ENCODE assay signal across 8 cellular contexts in the genomic region with DNA sequence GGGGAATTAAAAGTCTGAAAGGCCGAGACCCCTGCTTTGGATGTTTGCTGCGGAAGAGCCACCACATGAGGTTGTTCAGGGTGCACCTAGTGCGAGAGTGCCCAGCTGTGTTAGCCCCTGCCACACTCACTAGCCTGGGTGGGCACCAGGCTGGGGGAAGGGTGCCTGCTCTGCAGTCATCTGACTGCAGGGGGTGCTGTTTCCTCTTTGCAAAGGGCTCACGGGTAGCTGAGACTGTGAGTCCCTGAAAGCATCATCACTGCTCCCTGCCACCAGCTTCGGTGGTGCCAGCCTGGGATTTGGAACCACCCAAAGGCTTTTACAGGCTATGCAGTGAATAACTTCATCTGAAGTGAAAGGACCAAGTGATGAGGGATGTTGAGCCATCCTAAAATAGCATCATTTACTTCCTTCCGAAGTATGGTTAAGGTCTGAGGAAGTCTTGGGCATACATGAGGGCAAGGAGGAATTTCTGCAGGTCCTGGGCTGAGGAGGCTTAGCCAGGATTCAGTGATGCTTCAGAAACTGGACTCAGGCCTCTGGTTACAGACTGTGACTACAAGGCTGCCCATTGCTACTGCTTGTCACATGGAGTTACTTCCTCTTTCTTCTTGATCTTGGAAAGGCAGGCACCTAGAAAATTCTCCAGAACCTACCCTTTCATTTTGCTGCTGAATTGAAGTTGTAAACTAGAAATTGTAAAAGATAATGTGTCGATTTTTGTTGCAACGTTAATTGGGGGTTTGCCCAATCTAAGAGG.
DNase-seq lines count a peak whose midpoint lies in the region; ATAC-seq and TF ChIP-seq lines count a peak whose summit lies in the region.

No MANE protein-coding gene starts in this region.

- no peaks in the 10 kb centered on the region for H3K9me3 ChIP-seq in iPS DF 6.9 (ENCODE audit: control insufficient read depth, insufficient read depth, low read length)

- H3K4me1 Mint-ChIP-seq in activated T-helper 17 cell treated with anti-CD3 and anti-CD28 coated beads, Interleukin-2, amount 50 U/mL, for 72 hours: no peaks in the 10 kb centered on the region

- no peak overlapping the region for H3K27ac ChIP-seq in iPS DF 6.9 (ENCODE audit: low read length)

- no peak overlapping the region for H3K4me3 ChIP-seq in NB4 (ENCODE audit: low read depth, low read length)
- H3K4me3 ChIP-seq in iPS DF 6.9 (ENCODE audit: low read length): no peak overlapping the region

- no peaks in the 10 kb centered on the region for H3K27me3 ChIP-seq in iPS DF 6.9 (ENCODE audit: control insufficient read depth, insufficient read depth, low read length)

- no peak for TF ChIP-seq POLR2A in NB4 (IDR thresholded peaks at IDR 0.05; ENCODE audit: extremely low read depth, insufficient read length)

- no peak overlapping the region for H3K4me3 Mint-ChIP-seq in activated T-helper 17 cell treated with anti-CD3 and anti-CD28 coated beads, Interleukin-2, amount 50 U/mL, for 72 hours

- no peaks in the 10 kb centered on the region for H3K27me3 Mint-ChIP-seq in activated T-helper 17 cell treated with anti-CD3 and anti-CD28 coated beads, Interleukin-2, amount 50 U/mL, for 72 hours

- H3K36me3 ChIP-seq in iPS DF 6.9 (ENCODE audit: control insufficient read depth, insufficient read depth, low read length): no peaks in the 10 kb centered on the region

- DNase-seq in GM10266 (ENCODE audit: extremely low spot score) (peak; percentile 13), NB4 (ENCODE audit: low read depth) (peak; percentile 14), iPS DF 6.9 (ENCODE audit: low read depth, low spot score) (peak; percentile 11), NCI-H1417 treated with DMSO at 0.1 percent for 48 hours (lab: John Stamatoyannopoulos, UW) (no peak), cerebellum (ENCODE audit: low spot score) (no peak), left lobe of liver (ENCODE audit: low spot score) (no peak)

- WGBS in iPS DF 6.9 (ENCODE audit: insufficient coverage, insufficient read length): no CpG with 5 or more reads among the region's 8 CpGs

- H3K36me3 Mint-ChIP-seq in activated T-helper 17 cell treated with anti-CD3 and anti-CD28 coated beads, Interleukin-2, amount 50 U/mL, for 72 hours (ENCODE audit: low read depth): no peaks in the 10 kb centered on the region

- H3K27ac Mint-ChIP-seq in activated T-helper 17 cell treated with anti-CD3 and anti-CD28 coated beads, Interleukin-2, amount 50 U/mL, for 72 hours: no peak overlapping the region

- peak; percentile 49 for TF ChIP-seq CTCF in GM10266 (IDR thresholded peaks at IDR 0.05; ENCODE audit: control insufficient read depth, insufficient read depth, low read depth, missing control alignments)
- TF ChIP-seq CTCF in NB4 (IDR thresholded peaks at IDR 0.05; ENCODE audit: low read depth, low read length): peak; percentile 45

- H3K9me3 Mint-ChIP-seq in activated T-helper 17 cell treated with anti-CD3 and anti-CD28 coated beads, Interleukin-2, amount 50 U/mL, for 72 hours: no peaks in the 10 kb centered on the region

- H3K4me1 ChIP-seq in iPS DF 6.9 (ENCODE audit: control insufficient read depth, insufficient read depth, low read length): no peaks in the 10 kb centered on the region

- ATAC-seq in GM19467 (IDR thresholded peaks at IDR 0.05; ENCODE audit: unreplicated experiment): peak; percentile 66
- ATAC-seq in activated T-helper 17 cell treated with anti-CD3 and anti-CD28 coated beads, Interleukin-2, amount 50 U/mL, for 72 hours (replicated peaks): no peak
- no peak for ATAC-seq in left lobe of liver

Comparison
In these comparisons a context has a peak if more than half of its experiments do, and no peak if none do; other contexts are left out.
1. DNase-seq: peak in GM10266 (single experiment), NB4 (single experiment) and iPS DF 6.9 (single experiment); none in NCI-H1417 treated with DMSO at 0.1 percent for 48 hours (single experiment), cerebellum (single experiment) and left lobe of liver (single experiment).